Comparison of ENCODE assay signal across 8 cellular contexts in the genomic region with DNA sequence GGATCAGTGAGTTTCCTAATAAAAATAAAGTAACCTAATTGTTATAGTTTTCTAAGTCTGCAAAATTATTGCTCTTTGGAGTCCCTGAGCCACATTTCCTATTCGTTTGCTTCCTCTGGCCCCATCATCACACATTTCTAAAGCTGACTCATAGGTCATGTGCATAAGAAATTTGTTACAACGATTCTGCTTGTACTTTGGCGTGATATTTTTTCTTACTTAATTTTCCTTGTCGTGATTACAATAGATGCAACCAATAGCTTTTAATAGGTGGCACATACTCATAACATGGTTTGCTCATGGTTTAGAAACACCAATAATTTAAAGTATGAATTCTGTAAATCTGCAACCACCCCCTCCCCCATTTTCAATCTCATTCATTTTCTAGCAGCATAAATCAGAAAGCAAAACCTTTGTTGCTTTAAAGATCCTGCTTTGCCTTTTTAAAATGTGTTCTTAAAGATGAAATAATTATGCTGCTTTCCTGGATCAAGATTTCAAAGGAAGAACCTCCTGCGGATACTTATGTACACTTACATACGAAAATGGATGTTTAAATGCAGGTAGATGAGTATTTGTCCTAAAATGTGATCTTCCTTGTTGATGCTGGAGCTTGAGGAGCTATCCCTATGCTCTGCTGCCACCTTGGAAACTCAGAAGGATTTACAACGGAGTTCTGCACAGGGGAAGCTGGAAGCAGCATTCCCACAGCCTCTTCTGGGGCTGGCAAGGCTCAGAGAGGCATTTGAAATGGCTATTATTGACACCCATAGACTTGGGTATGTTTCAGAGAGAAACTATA. TPM values are rescaled to one million over a fixed set of nuclear protein-coding genes. Genes with fewer than 3 reads are reported as not detected.
DNase-seq lines count a peak whose midpoint lies in the region; ATAC-seq and TF ChIP-seq lines count a peak whose summit lies in the region.

No MANE protein-coding gene starts in this region.

- DNase-seq in DMS53 (lab: John Stamatoyannopoulos, UW) = peak; percentile 81
- DNase-seq in NCI-H526 treated with DMSO at 0.1 percent for 48 hours (lab: John Stamatoyannopoulos, UW) = peak; percentile 30
- peak; percentile 44 for DNase-seq in endothelial cell (ENCODE audit: low spot score)
- DNase-seq in mesendoderm = peak; percentile 92
- no peak for DNase-seq in DMS114 treated with DMSO at 0.1 percent for 48 hours (lab: John Stamatoyannopoulos, UW; ENCODE audit: unreplicated experiment)

- no CpG with 5 or more reads among the region's 7 CpGs for WGBS in mesendoderm (ENCODE audit: extremely low coverage, insufficient coverage, low lambda C conversion rate)

- peaks cover 18% of the 10 kb centered on the region for H3K27me3 Mint-ChIP-seq in endothelial cell (ENCODE audit: unreplicated experiment)

- H4K5ac ChIP-seq in mesendoderm (ENCODE audit: low read length) = no peak overlapping the region

- no peaks in the 10 kb centered on the region for H3K36me3 ChIP-seq in mesendoderm (ENCODE audit: control insufficient read depth, insufficient read depth, low read length)

- H3K9ac ChIP-seq in mesendoderm (ENCODE audit: low read length) = no peak overlapping the region

- H3K27ac ChIP-seq in mesendoderm (ENCODE audit: low read depth, low read length) = no peak overlapping the region

- no peak overlapping the region for H3K18ac ChIP-seq in mesendoderm (ENCODE audit: low read length)

- H2AK5ac ChIP-seq in mesendoderm (ENCODE audit: low read length) = no peak overlapping the region

- no peak overlapping the region for H3K23ac ChIP-seq in mesendoderm (ENCODE audit: low read length)

- no peaks in the 10 kb centered on the region for H3K27me3 ChIP-seq in mesendoderm (ENCODE audit: insufficient read depth, low read length, poor library complexity)

- H2BK15ac ChIP-seq in mesendoderm (replicated peaks; ENCODE audit: low read depth) = no peak overlapping the region

- H3K4me1 Mint-ChIP-seq in endothelial cell (ENCODE audit: unreplicated experiment) = peaks cover 42% of the 10 kb centered on the region

- ATAC-seq in HG02852 (IDR thresholded peaks at IDR 0.05; ENCODE audit: unreplicated experiment) (no peak), GM18861 (IDR thresholded peaks at IDR 0.05; ENCODE audit: unreplicated experiment) (no peak), HG02840 (IDR thresholded peaks at IDR 0.05; ENCODE audit: low FRiP score, unreplicated experiment) (no peak)

- no peak overlapping the region for H3K27ac Mint-ChIP-seq in endothelial cell (ENCODE audit: unreplicated experiment)

- no peak overlapping the region for H4K8ac ChIP-seq in mesendoderm (ENCODE audit: low read depth, low read length)

- H3K4ac ChIP-seq in mesendoderm (ENCODE audit: low read depth, low read length) = no peak overlapping the region

- peak overlapping the region; percentile 94 for H3K4me3 Mint-ChIP-seq in endothelial cell (ENCODE audit: unreplicated experiment)

- no peak overlapping the region for H3K4me3 ChIP-seq in mesendoderm (ENCODE audit: low read length)

- no peak overlapping the region for H3K4me2 ChIP-seq in mesendoderm (ENCODE audit: low read length)

- no peak for TF ChIP-seq CTCF in endothelial cell (IDR thresholded peaks at IDR 0.05; ENCODE audit: unreplicated experiment)

- H3K56ac ChIP-seq in mesendoderm (ENCODE audit: low read length) = no peak overlapping the region

- H3K79me1 ChIP-seq in mesendoderm (ENCODE audit: low read length) = no peaks in the 10 kb centered on the region

- no peaks in the 10 kb centered on the region for H3K79me2 ChIP-seq in mesendoderm (ENCODE audit: control insufficient read depth, insufficient read depth, low read length)

- peaks cover 6% of the 10 kb centered on the region for H3K4me1 ChIP-seq in mesendoderm (ENCODE audit: control insufficient read depth, low read depth, low read length)

- H3K9me3 Mint-ChIP-seq in endothelial cell (ENCODE audit: unreplicated experiment) = no peaks in the 10 kb centered on the region

- H2BK120ac ChIP-seq in mesendoderm (ENCODE audit: low read depth, low read length) = no peak overlapping the region

- H3K36me3 Mint-ChIP-seq in endothelial cell (ENCODE audit: low read depth, unreplicated experiment) = no peaks in the 10 kb centered on the region

- no peak overlapping the region for H2BK5ac ChIP-seq in mesendoderm (ENCODE audit: low read length)

RNA-seq across cellular contexts. Expression of a gene that starts 1.7 kb away (rescaled TPM):
- total RNA-seq in endothelial cell (ENCODE audit: unreplicated experiment) = 7.8 TPM
- 17.1 TPM for polyA plus RNA-seq in mesendoderm (2013, experiment 1 of 2)
- polyA plus RNA-seq in mesendoderm (2013, experiment 2 of 2) = 14.9 TPM
